21 cellular contexts compared by ENCODE assay signal in the genomic region with DNA sequence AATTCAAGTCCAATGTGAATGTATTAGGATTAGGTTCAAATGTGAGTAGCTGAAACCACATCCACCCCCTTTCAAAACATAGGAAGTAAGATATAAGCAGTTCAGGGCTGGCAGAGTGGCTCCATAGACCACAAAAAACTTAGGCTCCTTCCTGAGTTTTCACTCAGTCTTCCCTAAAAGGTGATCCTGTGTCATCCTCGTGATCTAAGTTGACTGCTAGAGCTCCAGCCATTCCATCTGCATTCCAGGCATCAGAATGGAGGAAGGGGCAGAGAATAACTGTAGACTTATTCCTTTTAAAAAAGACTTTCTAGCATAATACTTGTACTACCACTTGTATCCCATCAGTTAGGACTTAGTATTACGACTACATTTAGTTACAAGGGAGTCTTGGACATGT.
DNase-seq lines count a peak whose midpoint lies in the region; ATAC-seq, FAIRE-seq and TF ChIP-seq lines count a peak whose summit lies in the region.
"Had no signal": no experiment of that assay in that cellular context is flagged by ENCODE, and none has a peak within 500 bp of the region (broad histone marks: within the 10 kb centered on the region; RNA-seq: fewer than 3 reads in every experiment).

No MANE protein-coding gene starts in this region.

- H3K27me3 ChIP-seq in GM23248 (replicated peaks; ENCODE audit: insufficient read depth) (no peaks in the 10 kb centered on the region), K562 (ENCODE audit: control insufficient read depth in 2 of 2, insufficient read depth in 2 of 2, low read length in 2 of 2) (no peaks in the 10 kb centered on the region), smooth muscle cell (ENCODE audit: low read depth) (no peaks in the 10 kb centered on the region)
- H3K27me3 ChIP-seq: BLaER1 treated with 17β-estradiol and CSF1 and Interleukin-3, amounts not matched to agents 10 nM and 100 nM had no signal

- H3K4me3 ChIP-seq in GM23248 (no peak overlapping the region), K562 (no peak overlapping the region), smooth muscle cell (no peak overlapping the region)
- H3K4me3 ChIP-seq: BLaER1 treated with 17β-estradiol and CSF1 and Interleukin-3, amounts not matched to agents 10 nM and 100 nM; GM23338 had no signal

- H3K9ac ChIP-seq in GM23248 = no peak overlapping the region
- no peak overlapping the region for H3K9ac ChIP-seq in K562 (ENCODE audit: insufficient read depth in 1 of 2, low read depth in 2 of 2, low read length in 2 of 2)
- H3K9ac ChIP-seq in smooth muscle cell (ENCODE audit: low read depth) = no peak overlapping the region
- H3K9ac ChIP-seq: BLaER1 treated with 17β-estradiol and CSF1 and Interleukin-3, amounts not matched to agents 10 nM and 100 nM had no signal

- no TSS peak for BruUV-seq in K562 (replicated peaks; lab: Mats Ljungman, UMichigan)

- H2AFZ ChIP-seq in GM23248 (no peak overlapping the region), K562 (ENCODE audit: low read depth, low read length) (no peak overlapping the region), smooth muscle cell (ENCODE audit: low read depth) (no peak overlapping the region)
- H2AFZ ChIP-seq: GM23338 had no signal

- FAIRE-seq in K562 (lab: Jason Lieb, UNC) = no peak
- FAIRE-seq: D721Med, GM12892, GM18507 had no signal

- intact Hi-C loops in K562 (cut with micrococcal nuclease) = no loop called here

- CTCF ChIA-PET in K562 (lab: Yijun Ruan, JAX; ENCODE audit: low intra/inter-chr PET ratio) = no interaction called here

- DNase-seq in GM23248 = no peak
- DNase-seq in K562 (ENCODE audit: extremely low read depth in 1 of 4, low spot score in 3 of 4) = no peak
- no peak for DNase-seq in smooth muscle cell (lab: John Stamatoyannopoulos, UW; ENCODE audit: unreplicated experiment)
- DNase-seq in NCI-H2029 treated with DMSO at 0.1 percent for 48 hours (lab: John Stamatoyannopoulos, UW) = no peak
- no peak for DNase-seq in activated CD4-positive, alpha-beta T cell treated with anti-CD3 and anti-CD28 coated beads for 4 hours
- no peak for DNase-seq in NOMO-1 (lab: John Stamatoyannopoulos, UW; ENCODE audit: unreplicated experiment in 2 of 2)
- DNase-seq: 8988T; CD8-positive, alpha-beta T cell; COR-L47; DMS153; DMS79; GDM1; H7 had no signal

- H3K79me2 ChIP-seq in GM23248 (ENCODE audit: insufficient read depth) (peaks cover 59% of the 10 kb centered on the region), K562 (ENCODE audit: control insufficient read depth, insufficient read depth, low read length) (no peaks in the 10 kb centered on the region), smooth muscle cell (ENCODE audit: low read depth) (peaks cover 28% of the 10 kb centered on the region)

- H3K4me2 ChIP-seq in GM23248 (ENCODE audit: unreplicated experiment) = no peak overlapping the region
- H3K4me2 ChIP-seq in K562 (ENCODE audit: insufficient read depth, low read length) = no peak overlapping the region
- H3K4me2 ChIP-seq in smooth muscle cell = no peak overlapping the region
- H3K4me2 ChIP-seq: BLaER1 treated with 17β-estradiol and CSF1 and Interleukin-3, amounts not matched to agents 10 nM and 100 nM; GM23338 had no signal

- POLR2A ChIA-PET in K562 (lab: Yijun Ruan, JAX) = no interaction called here

- H3K9me1 ChIP-seq in K562 (ENCODE audit: control insufficient read depth, insufficient read depth, low read length) = no peaks in the 10 kb centered on the region

- H3K9me2 ChIP-seq in GM23248 (ENCODE audit: insufficient read depth) = no peaks in the 10 kb centered on the region

- in situ Hi-C loops in GM23248 (cut with MboI) = no loop called here
- in situ Hi-C loops in K562 (cut with MboI) = no loop called here

- no peak for ATAC-seq in K562
- no peak for ATAC-seq in HG03378 (IDR thresholded peaks at IDR 0.05; ENCODE audit: unreplicated experiment)
- ATAC-seq: CD8-positive, alpha-beta T cell; GM23338; HCT116 had no signal

- TF ChIP-seq EP300 in K562 (IDR thresholded peaks at IDR 0.05; ENCODE audit: low read length) = no peak

- peaks cover 57% of the 10 kb centered on the region for H3F3A ChIP-seq in GM23248 (ENCODE audit: insufficient read depth)
- H3F3A ChIP-seq in smooth muscle cell (ENCODE audit: low read depth) = peaks cover 28% of the 10 kb centered on the region

- H3K27ac ChIP-seq in GM23248 (peak overlapping the region; percentile 96; the same call in 1 of the 2 replicates), K562 (ENCODE audit: extremely low read depth, low read depth, low read length) (no peak overlapping the region), smooth muscle cell (ENCODE audit: low read depth) (peak overlapping the region; percentile 98)
- H3K27ac ChIP-seq: BLaER1 treated with 17β-estradiol and CSF1 and Interleukin-3, amounts not matched to agents 10 nM and 100 nM; HL-60 had no signal

- H3K9me3 ChIP-seq in GM23248 (ENCODE audit: low read depth) (no peaks in the 10 kb centered on the region), K562 (replicated peaks; ENCODE audit: control insufficient read depth, insufficient read depth, low read depth, low read length) (no peaks in the 10 kb centered on the region), smooth muscle cell (replicated peaks; ENCODE audit: low read depth) (no peaks in the 10 kb centered on the region)
- H3K9me3 ChIP-seq: BLaER1 treated with 17β-estradiol and CSF1 and Interleukin-3, amounts not matched to agents 10 nM and 100 nM had no signal

- H3K4me1 ChIP-seq in GM23248 (ENCODE audit: insufficient read depth) (peaks cover 64% of the 10 kb centered on the region), K562 (replicated peaks in 1 of 2; ENCODE audit: control insufficient read depth in 2 of 2, insufficient read depth in 2 of 2, low read length in 2 of 2) (no peaks in the 10 kb centered on the region), smooth muscle cell (ENCODE audit: low read depth) (peaks cover 21% of the 10 kb centered on the region)

- no peak for TF ChIP-seq POLR2A in K562 (conservative IDR thresholded peaks at IDR 0.05)

- TF ChIP-seq RAD21 in K562 (CRISPR knock-in tag; conservative IDR thresholded peaks at IDR 0.05 in 1 of 2, IDR thresholded peaks at IDR 0.05 in 1 of 2) = no peak

- no peaks in the 10 kb centered on the region for H4K20me1 ChIP-seq in GM23248 (ENCODE audit: insufficient read depth)
- H4K20me1 ChIP-seq in K562 (replicated peaks; ENCODE audit: control insufficient read depth, insufficient read depth, low read length) = no peaks in the 10 kb centered on the region
- H4K20me1 ChIP-seq in smooth muscle cell (ENCODE audit: low read depth) = no peaks in the 10 kb centered on the region

- TF ChIP-seq CTCF in K562 (IDR thresholded peaks at IDR 0.05 in 2 of 3, conservative IDR thresholded peaks at IDR 0.05 in 1 of 3; ENCODE audit: insufficient read depth in 2 of 3, low read depth in 1 of 3, low read length in 3 of 3) (no peak), smooth muscle cell (IDR thresholded peaks at IDR 0.05; ENCODE audit: borderline replicate concordance, insufficient read depth, poor library complexity, severe bottlenecking) (no peak)

- 93 to 100% methylated on average over 2 of the region's 2 CpGs for WGBS in GM23248 (ENCODE audit: low coverage in 1 of 2, low lambda C conversion rate in 2 of 2, missing lambda C conversion rate in 2 of 2), 2 experiments
- 5% methylated on average over 2 of the region's 2 CpGs for WGBS in K562 (ENCODE audit: insufficient coverage, low coverage, missing lambda C conversion rate)
- 98% methylated on average over 2 of the region's 2 CpGs for WGBS in smooth muscle cell (ENCODE audit: low lambda C conversion rate)

- H3K36me3 ChIP-seq in GM23248 (ENCODE audit: low read depth) (no peaks in the 10 kb centered on the region), K562 (ENCODE audit: control insufficient read depth, insufficient read depth, low read length) (no peaks in the 10 kb centered on the region), smooth muscle cell (ENCODE audit: low read depth) (no peaks in the 10 kb centered on the region)

TF ChIP-seq in K562, 482 proteins besides CTCF, POLR2A, EP300 and RAD21:
- peak; percentile 82 for TF ChIP-seq RBM25 (IDR thresholded peaks at IDR 0.05; ENCODE audit: low read depth, low read length, severe bottlenecking)
- no peak for TF ChIP-seq HBP1 (CRISPR knock-in tag; IDR thresholded peaks at IDR 0.05)
